ENCODE assay signal across 13 cellular contexts in genomic region chr2:7625392-7626138, GRCh38.
DNase-seq lines count a peak whose midpoint lies in the region; ATAC-seq and TF ChIP-seq lines count a peak whose summit lies in the region.
"Had no signal": no experiment of that assay in that cellular context is flagged by ENCODE, and none has a peak within 500 bp of the region (broad histone marks: within the 10 kb centered on the region; RNA-seq: fewer than 3 reads in every experiment).

No MANE protein-coding gene starts in this region.

- peaks cover 2% of the 10 kb centered on the region for H3K9me3 Mint-ChIP-seq in memory B cell
- peaks cover 0 to 9% (median 0%) of the 10 kb centered on the region in 8 donors for H3K9me3 Mint-ChIP-seq in CD4-positive, alpha-beta memory T cell

- intact Hi-C loops in CD4-positive, alpha-beta memory T cell (cut with micrococcal nuclease), result no loop called here

- no peaks in the 10 kb centered on the region for H3K27me3 ChIP-seq in CD4-positive, alpha-beta memory T cell (ENCODE audit: insufficient read depth, low read length)
- H3K27me3 ChIP-seq in foreskin keratinocyte, result no peaks in the 10 kb centered on the region
- H3K27me3 ChIP-seq: colonic mucosa had no signal

- POLR2A ChIA-PET in CD4-positive, alpha-beta memory T cell (lab: Charles Lee; ENCODE audit: partially characterized antibody), result no interaction called here

- H3K4me3 ChIP-seq in CD4-positive, alpha-beta memory T cell (ENCODE audit: low read length in 2 of 2), result no peak overlapping the region
- H3K4me3 ChIP-seq: colonic mucosa had no signal

- CTCF ChIA-PET in CD4-positive, alpha-beta memory T cell (lab: Charles Lee; ENCODE audit: partially characterized antibody), result no interaction called here

- H3K4me3 Mint-ChIP-seq in memory B cell, result peak overlapping the region; percentile 31
- no peak overlapping the region for H3K4me3 Mint-ChIP-seq in CD4-positive, alpha-beta memory T cell
- H3K4me3 Mint-ChIP-seq: activated CD8-positive, alpha-beta memory T cell treated with anti-CD3 and anti-CD28 coated beads, Interleukin-2, amount 10 ng/mL, durations not matched to agents 7 days and 5 days had no signal

- H3K36me3 ChIP-seq in CD4-positive, alpha-beta memory T cell (ENCODE audit: insufficient read depth, low read length), result no peaks in the 10 kb centered on the region
- H3K36me3 ChIP-seq: colonic mucosa had no signal

- no peak for TF ChIP-seq CTCF in foreskin keratinocyte (conservative IDR thresholded peaks at IDR 0.05)

- H3K9me3 ChIP-seq in CD4-positive, alpha-beta memory T cell (ENCODE audit: control insufficient read depth in 1 of 2, low read length in 2 of 2), result no peaks in the 10 kb centered on the region
- H3K9me3 ChIP-seq: colonic mucosa had no signal

- ATAC-seq in GM18861 (IDR thresholded peaks at IDR 0.05; ENCODE audit: unreplicated experiment), result peak; percentile 56
- peak; percentile 82 for ATAC-seq in HG02870 (IDR thresholded peaks at IDR 0.05; ENCODE audit: unreplicated experiment)
- peak; percentile 47 for ATAC-seq in memory B cell (ENCODE audit: low read depth)
- ATAC-seq in foreskin keratinocyte, result no peak
- ATAC-seq in esophagus mucosa, result no peak
- ATAC-seq: activated CD8-positive, alpha-beta memory T cell treated with anti-CD3 and anti-CD28 coated beads, Interleukin-2, amount 10 ng/mL, durations not matched to agents 7 days and 5 days had no signal

- DNase-seq in NCI-H2081 treated with DMSO at 0.1 percent for 48 hours (lab: John Stamatoyannopoulos, UW) (peak; percentile 95), memory B cell (ENCODE audit: low spot score in 2 of 2) (no peak), foreskin keratinocyte (no peak)
- DNase-seq in CD4-positive, alpha-beta memory T cell, result no peak
- DNase-seq: activated CD8-positive, alpha-beta memory T cell treated with anti-CD3 and anti-CD28 coated beads, Interleukin-2, amount 10 ng/mL, durations not matched to agents 7 days and 5 days; colonic mucosa; GOT3; Kasumi-1; OCI-M1; T-helper 2 cell had no signal

- no peaks in the 10 kb centered on the region for H3K36me3 Mint-ChIP-seq in memory B cell
- no peaks in the 10 kb centered on the region for H3K36me3 Mint-ChIP-seq in CD4-positive, alpha-beta memory T cell

- peaks cover 2% of the 10 kb centered on the region for H3K27me3 Mint-ChIP-seq in memory B cell
- H3K27me3 Mint-ChIP-seq in CD4-positive, alpha-beta memory T cell, result no peaks in the 10 kb centered on the region
- H3K27me3 Mint-ChIP-seq: activated CD8-positive, alpha-beta memory T cell treated with anti-CD3 and anti-CD28 coated beads, Interleukin-2, amount 10 ng/mL, durations not matched to agents 7 days and 5 days had no signal

- no peak overlapping the region for H3K27ac Mint-ChIP-seq in memory B cell
- no peak overlapping the region for H3K27ac Mint-ChIP-seq in CD4-positive, alpha-beta memory T cell
- H3K27ac Mint-ChIP-seq: activated CD8-positive, alpha-beta memory T cell treated with anti-CD3 and anti-CD28 coated beads, Interleukin-2, amount 10 ng/mL, durations not matched to agents 7 days and 5 days had no signal

- no peaks in the 10 kb centered on the region for H3K4me1 ChIP-seq in CD4-positive, alpha-beta memory T cell (ENCODE audit: insufficient read depth, low read length)
- H3K4me1 ChIP-seq in foreskin keratinocyte, result peaks cover 5% of the 10 kb centered on the region
- H3K4me1 ChIP-seq: colonic mucosa had no signal

- H3K4me1 Mint-ChIP-seq in memory B cell, result no peaks in the 10 kb centered on the region
- H3K4me1 Mint-ChIP-seq in CD4-positive, alpha-beta memory T cell, result peaks cover 0 to 2% (median 0%) of the 10 kb centered on the region in 4 donors

- no peak overlapping the region for H3K27ac ChIP-seq in CD4-positive, alpha-beta memory T cell (ENCODE audit: low read depth, low read length)
- H3K27ac ChIP-seq in foreskin keratinocyte, result no peak overlapping the region
- H3K27ac ChIP-seq: colonic mucosa had no signal

Comparison
In these comparisons a context has a peak if more than half of its experiments do, and no peak if none do; other contexts are left out.
1. ATAC-seq: peak in GM18861 (single experiment), HG02870 (single experiment) and memory B cell (single experiment); none in foreskin keratinocyte (single experiment) and esophagus mucosa (single experiment).